Comparison of ENCODE assay signal across 11 cellular contexts in genomic region chr7:40231796-40232195, GRCh38.
DNase-seq lines count a peak whose midpoint lies in the region; ATAC-seq, FAIRE-seq and TF ChIP-seq lines count a peak whose summit lies in the region.
"Had no signal": no experiment of that assay in that cellular context is flagged by ENCODE, and none has a peak within 500 bp of the region (broad histone marks: within the 10 kb centered on the region; RNA-seq: fewer than 3 reads in every experiment).

No MANE protein-coding gene starts in this region.

- no peak overlapping the region for H3K27ac ChIP-seq in ACC112 (ENCODE audit: low read depth, low read length)
- no peak overlapping the region for H3K27ac ChIP-seq in IMR-90 (ENCODE audit: insufficient read depth, low read length)
- H3K27ac ChIP-seq in osteoblast (ENCODE audit: low read depth, low read length), result no peak overlapping the region
- no peak overlapping the region for H3K27ac ChIP-seq in kidney (ENCODE audit: low read depth in 2 of 2, low read length in 2 of 2)
- H3K27ac ChIP-seq: Peyer's patch had no signal

- H3K9ac ChIP-seq in IMR-90 (ENCODE audit: low read depth, low read length), result no peak overlapping the region
- no peak overlapping the region for H3K9ac ChIP-seq in kidney (ENCODE audit: low read length in 2 of 2)

- CTCF ChIA-PET in IMR-90 (lab: Yijun Ruan, JAX), result interaction anchor here (0.5 to 2.4 kb wide), 14 partner anchors 10 to 1501 kb away, joined by 3 to 12 read pairs (median 4); partner anchors contain the start of gene INHBA

- in situ Hi-C loops in IMR-90 (cut with MboI; ENCODE audit: low sequenced_read_pairs) (loop anchor here (10.0 kb wide), 3 partner anchors 373 to 1483 kb away; no protein-coding TSS in a partner anchor), KBM-7 (cut with MboI; ENCODE audit: low pct_unique_long_range_greater_than_20kb, low sequenced_read_pairs) (no loop called here)

- H3K4me3 ChIP-seq in ACC112 (ENCODE audit: low read depth, low read length) (no peak overlapping the region), IMR-90 (ENCODE audit: insufficient read depth, low read depth, low read length) (no peak overlapping the region), osteoblast (ENCODE audit: insufficient read depth, low read length) (no peak overlapping the region), kidney (ENCODE audit: low read length in 2 of 2) (no peak overlapping the region)
- H3K4me3 ChIP-seq: Peyer's patch had no signal

- no peak overlapping the region for H2BK5ac ChIP-seq in IMR-90 (ENCODE audit: low read depth, low read length, poor library complexity, severe bottlenecking)

- no peak overlapping the region for H3K18ac ChIP-seq in IMR-90 (ENCODE audit: low read depth, low read length)

- DNase-seq in IMR-90 (no peak), astrocyte of the hippocampus (ENCODE audit: low read depth, low spot score) (peak; percentile 17), osteoblast (ENCODE audit: insufficient read length, low spot score, missing footprints) (no peak), omental fat pad (ENCODE audit: low spot score) (no peak), GOT3 (lab: John Stamatoyannopoulos, UW) (no peak), KBM-7 (no peak), kidney (no peak)
- DNase-seq: NCI-H2107, Peyer's patch had no signal

- no peaks in the 10 kb centered on the region for H3K79me1 ChIP-seq in IMR-90 (ENCODE audit: low read depth in 1 of 2, low read length in 2 of 2)

- no peak overlapping the region for H4K5ac ChIP-seq in IMR-90 (ENCODE audit: low read depth, low read length)

- no peak overlapping the region for H3K23ac ChIP-seq in IMR-90 (ENCODE audit: low read depth, low read length)

- H3K4me2 ChIP-seq in IMR-90 (ENCODE audit: low read depth, low read length) (no peak overlapping the region), osteoblast (ENCODE audit: insufficient read depth, low read length) (no peak overlapping the region)

- no TSS peak for BruUV-seq in IMR-90 (replicated peaks; lab: Mats Ljungman, UMichigan)

- POLR2A ChIA-PET in IMR-90 (lab: Charles Lee; ENCODE audit: unreplicated experiment), result no interaction called here

- H2AK5ac ChIP-seq in IMR-90 (ENCODE audit: low read depth, low read length), result peak overlapping the region; percentile 43; the same call in 1 of the 2 replicates

- no peak for TF ChIP-seq RAD21 in IMR-90 (IDR thresholded peaks at IDR 0.05; ENCODE audit: low read length)

- WGBS in IMR-90 (ENCODE audit: extremely low coverage in 2 of 2, insufficient read length in 1 of 2), 2 experiments, result no CpG with 5 or more reads among the region's 1 CpG

- H2BK20ac ChIP-seq in IMR-90 (ENCODE audit: low read depth, low read length), result peak overlapping the region; percentile 89

- peak overlapping the region; percentile 53 for H4K91ac ChIP-seq in IMR-90 (ENCODE audit: insufficient read depth, low read depth, low read length)

- no peak overlapping the region for H3K14ac ChIP-seq in IMR-90 (replicated peaks; ENCODE audit: low read depth, low read length)

- peak overlapping the region; percentile 96 for H2AFZ ChIP-seq in ACC112 (ENCODE audit: low read length, unreplicated experiment)
- no peak overlapping the region for H2AFZ ChIP-seq in IMR-90 (replicated peaks; ENCODE audit: low read length, poor library complexity)
- H2AFZ ChIP-seq in osteoblast (ENCODE audit: low read length), result peak overlapping the region; percentile 71

- TF ChIP-seq POLR2A in IMR-90 (IDR thresholded peaks at IDR 0.05; ENCODE audit: low read depth, low read length), result no peak

- H2BK120ac ChIP-seq in IMR-90 (ENCODE audit: low read depth, low read length), result peak overlapping the region; percentile 65

- H4K20me1 ChIP-seq in IMR-90 (ENCODE audit: insufficient read depth, low read length), result no peaks in the 10 kb centered on the region
- no peaks in the 10 kb centered on the region for H4K20me1 ChIP-seq in osteoblast (ENCODE audit: insufficient read depth, low read length)

- dilution Hi-C loops in IMR-90 (cut with HindIII; ENCODE audit: low sequenced_read_pairs, unreplicated experiment), result no loop called here

- H3K36me3 ChIP-seq in ACC112 (ENCODE audit: insufficient read depth, low read length), result no peaks in the 10 kb centered on the region
- H3K36me3 ChIP-seq in IMR-90 (ENCODE audit: control insufficient read depth, insufficient read depth, low read length), result no peaks in the 10 kb centered on the region
- no peaks in the 10 kb centered on the region for H3K36me3 ChIP-seq in osteoblast (ENCODE audit: insufficient read depth, low read length)
- H3K36me3 ChIP-seq in kidney (ENCODE audit: control insufficient read depth in 1 of 2, insufficient read depth in 2 of 2, low read length in 2 of 2), result no peaks in the 10 kb centered on the region
- H3K36me3 ChIP-seq: Peyer's patch had no signal

- no peak overlapping the region for H4K8ac ChIP-seq in IMR-90 (ENCODE audit: low read depth in 2 of 2, low read length in 2 of 2)

- no peak overlapping the region for H3K56ac ChIP-seq in IMR-90 (ENCODE audit: extremely low read depth, insufficient read depth, low read length)

- H3K9me1 ChIP-seq in IMR-90 (ENCODE audit: insufficient read depth, low read length), result no peaks in the 10 kb centered on the region

- no peak overlapping the region for H2AK9ac ChIP-seq in IMR-90 (replicated peaks; ENCODE audit: low read depth, low read length, poor library complexity)

- H3K4me1 ChIP-seq in ACC112 (ENCODE audit: control insufficient read depth, insufficient read depth, low read length, unreplicated experiment) (no peaks in the 10 kb centered on the region), IMR-90 (ENCODE audit: control insufficient read depth, insufficient read depth, low read length) (peaks cover 4% of the 10 kb centered on the region; the same call in 1 of the 2 replicates), osteoblast (ENCODE audit: insufficient read depth, low read length) (peaks cover 2% of the 10 kb centered on the region), kidney (ENCODE audit: control insufficient read depth in 1 of 2, insufficient read depth in 1 of 2, low read depth in 1 of 2, low read length in 2 of 2) (peaks cover 0 to 2% of the 10 kb centered on the region in 2 donors)
- H3K4me1 ChIP-seq: Peyer's patch had no signal

- ATAC-seq in IMR-90 (ENCODE audit: low read depth), result no peak
- no peak for ATAC-seq in omental fat pad (ENCODE audit: low FRiP score)

- TF ChIP-seq CTCF in IMR-90 (conservative IDR thresholded peaks at IDR 0.05; ENCODE audit: low read depth, low read length) (no peak), osteoblast (IDR thresholded peaks at IDR 0.05; ENCODE audit: extremely low read depth, low read depth, low read length) (no peak), omental fat pad (IDR thresholded peaks at IDR 0.05) (no peak), kidney (IDR thresholded peaks at IDR 0.05; ENCODE audit: borderline replicate concordance, extremely low read depth, insufficient read depth) (no peak)

- peak overlapping the region; percentile 35; the same call in 1 of the 3 replicates for H2BK15ac ChIP-seq in IMR-90 (ENCODE audit: low read depth, low read length)

- H3K27me3 ChIP-seq in ACC112 (ENCODE audit: insufficient read depth, low read length) (no peaks in the 10 kb centered on the region), IMR-90 (ENCODE audit: control insufficient read depth, insufficient read depth, low read length) (no peaks in the 10 kb centered on the region), osteoblast (ENCODE audit: insufficient read depth, low read length) (no peaks in the 10 kb centered on the region)
- H3K27me3 ChIP-seq: Peyer's patch had no signal

- H3K79me2 ChIP-seq in ACC112 (ENCODE audit: control insufficient read depth, insufficient read depth, low read length, unreplicated experiment) (no peaks in the 10 kb centered on the region), osteoblast (ENCODE audit: insufficient read depth, low read length) (no peaks in the 10 kb centered on the region)

- peak overlapping the region; percentile 45 for H3K4ac ChIP-seq in IMR-90 (ENCODE audit: low read depth, low read length)

- FAIRE-seq in kidney (lab: Jason Lieb, UNC), result no peak

- H3K9me3 ChIP-seq in IMR-90 (ENCODE audit: control insufficient read depth, insufficient read depth, low read length), result no peaks in the 10 kb centered on the region
- H3K9me3 ChIP-seq in osteoblast (ENCODE audit: low read depth, low read length), result no peaks in the 10 kb centered on the region
- no peaks in the 10 kb centered on the region for H3K9me3 ChIP-seq in kidney (ENCODE audit: control insufficient read depth in 1 of 2, low read length in 2 of 2)
- H3K9me3 ChIP-seq: Caco-2, Peyer's patch had no signal

- intact Hi-C loops in IMR-90 (cut with micrococcal nuclease), result loop anchor here (1.0 to 10.0 kb wide), 8 partner anchors 98 to 1709 kb away; no protein-coding TSS in a partner anchor
- intact Hi-C loops in kidney (cut with DNase I), result no loop called here

TF ChIP-seq in IMR-90, 13 proteins besides CTCF, POLR2A, EP300 and RAD21:
- TF ChIP-seq NFE2L2 (IDR thresholded peaks at IDR 0.05; ENCODE audit: low read depth, low read length) (no peak), FOS (IDR thresholded peaks at IDR 0.05; ENCODE audit: low read depth, low read length) (no peak), USF2 (IDR thresholded peaks at IDR 0.05; ENCODE audit: low read depth, low read length) (no peak), SMC3 (IDR thresholded peaks at IDR 0.05; ENCODE audit: low read depth, low read length) (no peak), CEBPB (IDR thresholded peaks at IDR 0.05; ENCODE audit: low read depth, low read length) (no peak), MAZ (IDR thresholded peaks at IDR 0.05; ENCODE audit: borderline replicate concordance, low read depth, low read length) (no peak), MXI1 (IDR thresholded peaks at IDR 0.05; ENCODE audit: borderline replicate concordance, low read depth, low read length) (no peak), BHLHE40 (IDR thresholded peaks at IDR 0.05; ENCODE audit: low read depth, low read length) (no peak)
